27 cellular contexts compared by ENCODE assay signal in the genomic region with DNA sequence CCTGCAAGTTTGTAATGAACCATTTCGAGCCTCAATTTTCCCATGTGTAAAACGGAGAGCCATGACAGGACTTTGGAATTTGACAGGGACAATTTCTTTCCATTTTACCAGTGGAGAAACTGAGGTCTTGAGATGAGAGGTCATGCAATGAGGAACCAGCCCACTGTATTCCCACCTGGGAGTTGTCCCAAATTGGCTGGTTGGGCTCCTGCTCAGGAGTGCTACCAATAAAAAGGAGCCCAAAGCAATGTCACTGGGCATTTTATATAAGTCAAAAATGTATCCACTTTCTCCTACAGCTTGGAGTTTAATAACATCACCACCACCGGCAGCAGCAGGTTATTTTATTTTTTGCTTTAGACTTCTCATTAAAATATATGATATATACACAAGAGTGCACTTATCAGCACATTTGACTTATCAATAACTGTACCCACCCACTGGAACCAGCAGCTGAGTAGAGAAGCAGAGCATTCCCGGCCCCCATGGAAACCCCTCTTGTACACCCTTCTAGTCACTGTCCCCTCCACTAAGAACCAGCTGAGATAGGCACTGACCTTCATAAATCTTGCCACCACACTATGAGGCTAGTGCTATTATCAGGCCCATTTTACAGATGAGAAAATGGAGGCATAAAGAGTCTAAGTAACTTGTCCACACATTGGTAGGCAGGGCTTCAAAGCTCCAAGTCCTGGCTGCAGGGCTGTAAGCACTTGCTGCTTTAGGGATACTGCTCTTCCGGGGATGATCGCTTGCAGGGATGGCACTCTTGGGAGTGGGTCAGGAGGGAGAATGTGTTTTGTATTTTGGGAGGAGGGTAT.
"Had no signal": no experiment of that assay in that cellular context is flagged by ENCODE, and none has a peak within 500 bp of the region (broad histone marks: within the 10 kb centered on the region; RNA-seq: fewer than 3 reads in every experiment).

No MANE protein-coding gene starts in this region.

- FAIRE-seq: colon, endometrium, endothelial cell of umbilical vein, frontal cortex had no signal

- H3K27ac Mint-ChIP-seq: dendritic cell treated with granulocyte-macrophage colony-stimulating factor and Interleukin-4, amounts not matched to agents 40 ng/mL and 50 ng/mL, for 4 days; effector memory CD8-positive, alpha-beta T cell; endodermal cell had no signal

- H3K4me3 Mint-ChIP-seq: dendritic cell treated with granulocyte-macrophage colony-stimulating factor and Interleukin-4, amounts not matched to agents 40 ng/mL and 50 ng/mL, for 4 days; effector memory CD8-positive, alpha-beta T cell; endodermal cell had no signal

- H3K27ac ChIP-seq: colonic mucosa, coronary artery, dorsolateral prefrontal cortex, epithelial cell of prostate, esophagus muscularis mucosa, esophagus squamous epithelium, foreskin keratinocyte, gastrocnemius medialis, gastroesophageal sphincter, heart left ventricle, heart right ventricle had no signal

- H3K4me3 ChIP-seq: colonic mucosa, coronary artery, dorsolateral prefrontal cortex, esophagus muscularis mucosa, esophagus squamous epithelium, gastrocnemius medialis, gastroesophageal sphincter, heart left ventricle, heart right ventricle had no signal

- H3K4me1 Mint-ChIP-seq: endodermal cell had no signal

- H3K9me3 Mint-ChIP-seq: dendritic cell treated with granulocyte-macrophage colony-stimulating factor and Interleukin-4, amounts not matched to agents 40 ng/mL and 50 ng/mL, for 4 days; effector memory CD8-positive, alpha-beta T cell; endodermal cell had no signal

- H3K9me3 ChIP-seq: colonic mucosa, esophagus muscularis mucosa, esophagus squamous epithelium, gastrocnemius medialis, gastroesophageal sphincter, heart left ventricle, heart right ventricle had no signal

- H3K36me3 ChIP-seq: colonic mucosa, esophagus muscularis mucosa, esophagus squamous epithelium, gastrocnemius medialis, gastroesophageal sphincter, heart left ventricle, heart right ventricle had no signal

- H3K4me1 ChIP-seq: colonic mucosa, esophagus muscularis mucosa, esophagus squamous epithelium, foreskin keratinocyte, gastrocnemius medialis, gastroesophageal sphincter, heart left ventricle, heart right ventricle had no signal

- DNase-seq: colonic mucosa; cortex of kidney; dermis blood vessel endothelial cell; effector CD4-positive, alpha-beta T cell; effector CD8-positive, alpha-beta T cell; effector memory CD4-positive, alpha-beta T cell; effector memory CD8-positive, alpha-beta T cell; erythroblast; esophagus squamous epithelium; foreskin keratinocyte; foreskin melanocyte; gastrocnemius medialis; glutamatergic neuron; heart left ventricle; heart right ventricle had no signal

- ATAC-seq: effector memory CD8-positive, alpha-beta T cell; esophagus mucosa; foreskin keratinocyte; gastrocnemius medialis; gastroesophageal sphincter; heart left ventricle; heart right ventricle had no signal

- H3K27me3 ChIP-seq: colonic mucosa, foreskin keratinocyte had no signal
